ENCODE assay signal across 9 cellular contexts in genomic region chr12:53268637-53269562, GRCh38. TPM values are rescaled to one million over a fixed set of nuclear protein-coding genes. Genes with fewer than 3 reads are reported as not detected.
DNase-seq lines count a peak whose midpoint lies in the region; ATAC-seq and TF ChIP-seq lines count a peak whose summit lies in the region.
"Had no signal": no experiment of that assay in that cellular context is flagged by ENCODE, and none has a peak within 500 bp of the region (broad histone marks: within the 10 kb centered on the region; RNA-seq: fewer than 3 reads in every experiment).

No MANE protein-coding gene starts in this region.

- no peaks in the 10 kb centered on the region for H3K27me3 ChIP-seq in iPS-18a (ENCODE audit: control insufficient read depth, insufficient read depth, low read length)
- no peaks in the 10 kb centered on the region for H3K27me3 ChIP-seq in testis

- peaks cover 50% of the 10 kb centered on the region for H3K4me1 Mint-ChIP-seq in activated naive CD4-positive, alpha-beta T cell treated with anti-CD3 and anti-CD28 coated beads, Interleukin-2, amount 10 ng/mL, durations not matched to agents 7 days and 5 days

- peaks cover 18% of the 10 kb centered on the region for H3K36me3 ChIP-seq in iPS-18a (ENCODE audit: control insufficient read depth, low read depth, low read length)
- H3K36me3 ChIP-seq in testis (ENCODE audit: low read depth, missing control alignments), result no peaks in the 10 kb centered on the region

- H3K9me3 Mint-ChIP-seq in activated naive CD4-positive, alpha-beta T cell treated with anti-CD3 and anti-CD28 coated beads, Interleukin-2, amount 10 ng/mL, durations not matched to agents 7 days and 5 days, result no peaks in the 10 kb centered on the region

- H3K4me3 Mint-ChIP-seq in activated naive CD4-positive, alpha-beta T cell treated with anti-CD3 and anti-CD28 coated beads, Interleukin-2, amount 10 ng/mL, durations not matched to agents 7 days and 5 days, result peak overlapping the region; percentile 99

- no peaks in the 10 kb centered on the region for H3K27me3 Mint-ChIP-seq in activated naive CD4-positive, alpha-beta T cell treated with anti-CD3 and anti-CD28 coated beads, Interleukin-2, amount 10 ng/mL, durations not matched to agents 7 days and 5 days

- intact Hi-C loops in testis (cut with DNase I; ENCODE audit: low total_unique reads), result no loop called here

- H3K9ac ChIP-seq in iPS-18a (ENCODE audit: low read length), result peak overlapping the region; percentile 52

- peak overlapping the region; percentile 71 for H3K4me3 ChIP-seq in WI38 (ENCODE audit: low read depth, low read length)
- peak overlapping the region; percentile 78 for H3K4me3 ChIP-seq in iPS-18a (ENCODE audit: low read length)
- peak overlapping the region; percentile 59 to 68 for H3K4me3 ChIP-seq in testis

- no peak for DNase-seq in activated naive CD4-positive, alpha-beta T cell treated with anti-CD3 and anti-CD28 coated beads, Interleukin-2, amount 10 ng/mL, durations not matched to agents 7 days and 5 days
- DNase-seq in activated naive CD4-positive, alpha-beta T cell (lab: John Stamatoyannopoulos, UW), result no peak
- DNase-seq in testis (no peak), NCI-H128 (lab: John Stamatoyannopoulos, UW; ENCODE audit: unreplicated experiment) (no peak)
- no peak for DNase-seq in activated CD4-positive, CD25-positive, alpha-beta regulatory T cell treated with anti-CD3 and anti-CD28 coated beads, Interleukin-2, amount 50 U/mL, for 72 hours

- 43% methylated on average over 17 to 20 of the region's 20 CpGs for WGBS in testis, 2 donors

- peaks cover 40% of the 10 kb centered on the region for H3K36me3 Mint-ChIP-seq in activated naive CD4-positive, alpha-beta T cell treated with anti-CD3 and anti-CD28 coated beads, Interleukin-2, amount 10 ng/mL, durations not matched to agents 7 days and 5 days

- CTCF ChIA-PET in activated naive CD4-positive, alpha-beta T cell treated with anti-CD3 and anti-CD28 coated beads, Interleukin-2, amount 10 ng/mL, durations not matched to agents 7 days and 5 days (lab: Charles Lee), result interaction anchor here (0.8 to 6.1 kb wide), 13 partner anchors 9 to 110 kb away, joined by 3 to 148 read pairs (median 5); partner anchors contain the start of genes AAAS and PFDN5

- TF ChIP-seq CTCF in WI38 (IDR thresholded peaks at IDR 0.05; ENCODE audit: low read depth, low read length) (no peak), testis (IDR thresholded peaks at IDR 0.05) (no peak)

- H3K9me3 ChIP-seq in iPS-18a (ENCODE audit: control insufficient read depth, low read depth, low read length) (no peaks in the 10 kb centered on the region), testis (no peaks in the 10 kb centered on the region)

- no peak for ATAC-seq in activated CD4-positive, CD25-positive, alpha-beta regulatory T cell treated with anti-CD3 and anti-CD28 coated beads, Interleukin-2, amount 50 U/mL, for 24 hours

- H3K4me1 ChIP-seq in iPS-18a (ENCODE audit: control insufficient read depth, low read depth, low read length) (peaks cover 3% of the 10 kb centered on the region), testis (peaks cover 5% of the 10 kb centered on the region)

- TF ChIP-seq POLR2A in testis (IDR thresholded peaks at IDR 0.05), result no peak

- H3K27ac Mint-ChIP-seq in activated naive CD4-positive, alpha-beta T cell treated with anti-CD3 and anti-CD28 coated beads, Interleukin-2, amount 10 ng/mL, durations not matched to agents 7 days and 5 days, result peak overlapping the region; percentile 93

- H3K27ac ChIP-seq in iPS-18a (ENCODE audit: low read length) (no peak overlapping the region), testis (no peak overlapping the region)
- H3K27ac ChIP-seq: epithelial cell of prostate had no signal

RNA-seq across cellular contexts. Expression of gene ESPL1, which starts 0.8 kb away (rescaled TPM):
- total RNA-seq in testis, result 10 to 100 TPM; 16.5 to 24.5 TPM
- 30.5 TPM for polyA plus RNA-seq in testis (ENCODE audit: insufficient read depth, low read depth, low replicate concordance)

RNA-seq across cellular contexts. Expression of gene PFDN5, which starts 26.4 kb away (rescaled TPM):
- total RNA-seq in testis, result 100 to 1,000 TPM; 430 to 494 TPM
- 797 TPM for polyA plus RNA-seq in testis (ENCODE audit: insufficient read depth, low read depth, low replicate concordance)

RNA-seq across cellular contexts. Expression of gene MYG1, which starts 30.6 kb away (rescaled TPM):
- 100 to 1,000 TPM; 106 to 117 TPM for total RNA-seq in testis
- polyA plus RNA-seq in testis (ENCODE audit: insufficient read depth, low read depth, low replicate concordance), result 287 TPM

RNA-seq across cellular contexts. Expression of gene RARG, which starts 36.9 kb away (rescaled TPM):
- 10 to 100 TPM; 12.1 to 12.5 TPM for total RNA-seq in testis
- polyA plus RNA-seq in testis (ENCODE audit: insufficient read depth, low read depth, low replicate concordance), result 13.6 TPM

RNA-seq across cellular contexts. Expression of gene AAAS, which starts 52.5 kb away (rescaled TPM):
- total RNA-seq in testis, result 100 to 1,000 TPM in 1 of 2 donors, 10 to 100 TPM in 1; 98.0 to 110 TPM
- 79.3 TPM for polyA plus RNA-seq in testis (ENCODE audit: insufficient read depth, low read depth, low replicate concordance)
